In genomic region chr16:68230956-68231355, GRCh38 we compare ENCODE assay signal across 1 cellular context.
TF ChIP-seq lines count a peak whose summit lies in the region.

No MANE protein-coding gene starts in this region.

TF ChIP-seq in GM23338, 12 proteins besides CTCF, POLR2A, EP300 and RAD21 (continued from another document):
- no peak for TF ChIP-seq ZNF462 (CRISPR knock-in tag; IDR thresholded peaks at IDR 0.05)
- TF ChIP-seq POLR2AphosphoS5 (IDR thresholded peaks at IDR 0.05; ENCODE audit: low read depth): no peak
- no peak for TF ChIP-seq REST (IDR thresholded peaks at IDR 0.05; ENCODE audit: unreplicated experiment)
- TF ChIP-seq ZNF114 (CRISPR knock-in tag; IDR thresholded peaks at IDR 0.05): no peak
- no peak for TF ChIP-seq ZNF331 (CRISPR knock-in tag; IDR thresholded peaks at IDR 0.05; ENCODE audit: low read depth)
- TF ChIP-seq ETS1 (IDR thresholded peaks at IDR 0.05): no peak
- no peak for TF ChIP-seq STAT1 (IDR thresholded peaks at IDR 0.05; ENCODE audit: unreplicated experiment)
- TF ChIP-seq CREB1 (CRISPR knock-in tag; IDR thresholded peaks at IDR 0.05; ENCODE audit: low read depth): no peak
